8 cellular contexts compared by ENCODE assay signal in the genomic region with DNA sequence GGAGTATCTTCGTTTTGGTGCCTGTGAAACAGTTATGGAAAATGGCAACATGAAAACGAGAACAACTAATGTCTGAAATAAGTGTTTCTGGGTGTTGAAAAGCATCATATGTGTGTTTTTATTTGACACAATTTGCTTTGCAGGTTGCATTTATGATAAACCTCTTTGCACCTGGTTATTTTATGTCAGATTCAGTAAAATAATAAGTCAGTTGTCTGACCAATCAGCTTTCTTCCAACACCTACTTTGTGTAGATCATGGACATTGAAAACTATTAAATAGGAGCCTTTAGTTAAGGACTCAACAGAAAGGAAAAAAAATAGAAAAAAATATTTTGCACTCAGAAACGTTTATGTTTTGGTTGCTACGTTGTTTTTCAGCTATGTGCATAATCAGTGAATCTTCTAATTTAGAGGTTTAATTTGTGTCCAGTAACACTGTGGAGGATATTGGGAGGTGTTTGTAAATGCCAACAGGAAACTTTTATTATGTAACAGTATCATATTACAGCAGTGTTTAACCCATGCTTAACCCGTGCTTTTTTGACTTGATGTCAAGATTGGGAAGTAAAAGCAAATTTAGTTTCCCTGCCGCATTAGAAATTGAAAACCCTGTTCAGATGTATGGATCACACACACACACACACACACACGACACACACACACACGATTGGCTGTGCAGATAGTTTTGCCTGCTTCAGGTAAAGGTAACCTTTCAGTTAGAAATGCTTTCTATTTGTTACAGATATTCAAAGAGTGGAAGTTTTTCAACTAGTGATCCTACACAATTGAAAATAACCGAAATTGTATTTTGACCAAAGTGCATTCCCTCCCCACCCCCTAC. TPM values are rescaled to one million over a fixed set of nuclear protein-coding genes. Genes with fewer than 3 reads are reported as not detected.
A peak's percentile ranks its signal among the peaks of the same experiment; 100 is the strongest.
DNase-seq lines count a peak whose midpoint lies in the region; FAIRE-seq and TF ChIP-seq lines count a peak whose summit lies in the region.

No MANE protein-coding gene starts in this region.

- POLR2A ChIA-PET in activated CD4-positive, alpha-beta memory T cell treated with anti-CD3 and anti-CD28 coated beads, Interleukin-2, amount 10 ng/mL, durations not matched to agents 7 days and 5 days (lab: Charles Lee): no interaction called here
- POLR2A ChIA-PET in activated CD4-positive, alpha-beta memory T cell treated with anti-CD3 and anti-CD28 coated beads for 36 hours (lab: Charles Lee): no interaction called here

- H3K4me3 ChIP-seq in SJCRH30 (peak overlapping the region; percentile 80), fibroblast of the aortic adventitia (ENCODE audit: low read depth, low read length) (peak overlapping the region; percentile 86), subcutaneous abdominal adipose tissue (ENCODE audit: low read depth in 1 of 5, low read length in 5 of 5) (peak overlapping the region in 4 of 5 donors; percentile 31 to 93 (median 88))

- peak overlapping the region; percentile 26 for H3K4me3 Mint-ChIP-seq in activated CD4-positive, alpha-beta memory T cell treated with anti-CD3 and anti-CD28 coated beads, Interleukin-2, amount 10 ng/mL, durations not matched to agents 7 days and 5 days
- no peak overlapping the region for H3K4me3 Mint-ChIP-seq in activated CD4-positive, alpha-beta memory T cell treated with anti-CD3 and anti-CD28 coated beads for 36 hours

- no peak overlapping the region for H3K27ac Mint-ChIP-seq in activated CD4-positive, alpha-beta memory T cell treated with anti-CD3 and anti-CD28 coated beads, Interleukin-2, amount 10 ng/mL, durations not matched to agents 7 days and 5 days
- H3K27ac Mint-ChIP-seq in activated CD4-positive, alpha-beta memory T cell treated with anti-CD3 and anti-CD28 coated beads for 36 hours: no peak overlapping the region

- no peaks in the 10 kb centered on the region for H3K27me3 ChIP-seq in SJCRH30
- no peaks in the 10 kb centered on the region for H3K27me3 ChIP-seq in subcutaneous abdominal adipose tissue (ENCODE audit: control insufficient read depth in 5 of 5, insufficient read depth in 4 of 5, low read length in 5 of 5)

- intact Hi-C loops in activated CD4-positive, alpha-beta memory T cell treated with anti-CD3 and anti-CD28 coated beads for 36 hours (cut with micrococcal nuclease): loop anchor here (5.0 to 10.0 kb wide), 4 partner anchors 293 to 975 kb away; a partner anchor contains a TSS

- CTCF ChIA-PET in activated CD4-positive, alpha-beta memory T cell treated with anti-CD3 and anti-CD28 coated beads, Interleukin-2, amount 10 ng/mL, durations not matched to agents 7 days and 5 days (lab: Charles Lee): no interaction called here
- CTCF ChIA-PET in activated CD4-positive, alpha-beta memory T cell treated with anti-CD3 and anti-CD28 coated beads for 36 hours (lab: Charles Lee): interaction anchor here (0.7 to 3.9 kb wide), 2 partner anchors 7 to 962 kb away, joined by 3 to 19 read pairs; no protein-coding TSS in a partner anchor

- H3K4me1 ChIP-seq in SJCRH30 (peaks cover 13% of the 10 kb centered on the region), subcutaneous abdominal adipose tissue (ENCODE audit: control insufficient read depth in 5 of 5, insufficient read depth in 5 of 5, low read length in 5 of 5) (peaks cover 2 to 44% (median 23%) of the 10 kb centered on the region in 5 donors)

- peak overlapping the region in 1 of 5 donors; percentile 83 for H3K9ac ChIP-seq in subcutaneous abdominal adipose tissue (ENCODE audit: low read length in 5 of 5)

- H3K9me3 Mint-ChIP-seq in activated CD4-positive, alpha-beta memory T cell treated with anti-CD3 and anti-CD28 coated beads, Interleukin-2, amount 10 ng/mL, durations not matched to agents 7 days and 5 days: no peaks in the 10 kb centered on the region
- no peaks in the 10 kb centered on the region for H3K9me3 Mint-ChIP-seq in activated CD4-positive, alpha-beta memory T cell treated with anti-CD3 and anti-CD28 coated beads for 36 hours

- H3K27ac ChIP-seq in SJCRH30: peak overlapping the region; percentile 85; the same call in 1 of the 2 replicates
- peak overlapping the region; percentile 82 for H3K27ac ChIP-seq in subcutaneous abdominal adipose tissue (ENCODE audit: low read depth, low read length)

- DNase-seq in activated CD4-positive, alpha-beta memory T cell treated with anti-CD3 and anti-CD28 coated beads, Interleukin-2, amount 10 ng/mL, durations not matched to agents 7 days and 5 days: no peak
- no peak for DNase-seq in activated CD4-positive, alpha-beta memory T cell treated with anti-CD3 and anti-CD28 coated beads for 36 hours
- DNase-seq in SJCRH30 (peak in 1 of 2 experiments; percentile 23), fibroblast of the aortic adventitia (ENCODE audit: low read depth) (peak; percentile 25), NCI-H1694 treated with DMSO at 0.1 percent for 48 hours (lab: John Stamatoyannopoulos, UW) (no peak), D721Med (ENCODE audit: insufficient read length, low spot score) (no peak)
- no peak for DNase-seq in stimulated activated naive CD4-positive, alpha-beta T cell treated with Interleukin-2 at 50 U/mL for 16 hours (lab: John Stamatoyannopoulos, UW)

- peaks cover 11% of the 10 kb centered on the region for H3K27me3 Mint-ChIP-seq in activated CD4-positive, alpha-beta memory T cell treated with anti-CD3 and anti-CD28 coated beads, Interleukin-2, amount 10 ng/mL, durations not matched to agents 7 days and 5 days
- H3K27me3 Mint-ChIP-seq in activated CD4-positive, alpha-beta memory T cell treated with anti-CD3 and anti-CD28 coated beads for 36 hours: no peaks in the 10 kb centered on the region

- FAIRE-seq in D721Med (lab: Jason Lieb, UNC): no peak

- peaks cover 32% of the 10 kb centered on the region for H3K4me1 Mint-ChIP-seq in activated CD4-positive, alpha-beta memory T cell treated with anti-CD3 and anti-CD28 coated beads, Interleukin-2, amount 10 ng/mL, durations not matched to agents 7 days and 5 days
- H3K4me1 Mint-ChIP-seq in activated CD4-positive, alpha-beta memory T cell treated with anti-CD3 and anti-CD28 coated beads for 36 hours (ENCODE audit: low read depth): peaks cover 34% of the 10 kb centered on the region

- peaks cover 3% of the 10 kb centered on the region for H3K36me3 Mint-ChIP-seq in activated CD4-positive, alpha-beta memory T cell treated with anti-CD3 and anti-CD28 coated beads, Interleukin-2, amount 10 ng/mL, durations not matched to agents 7 days and 5 days (ENCODE audit: low read depth)
- H3K36me3 Mint-ChIP-seq in activated CD4-positive, alpha-beta memory T cell treated with anti-CD3 and anti-CD28 coated beads for 36 hours: no peaks in the 10 kb centered on the region

- H3K36me3 ChIP-seq in SJCRH30 (peaks cover 4% of the 10 kb centered on the region; the same call in 1 of the 2 replicates), subcutaneous abdominal adipose tissue (ENCODE audit: control insufficient read depth in 5 of 5, insufficient read depth in 5 of 5, low read length in 5 of 5) (no peaks in the 10 kb centered on the region)

- TF ChIP-seq CTCF in fibroblast of the aortic adventitia (IDR thresholded peaks at IDR 0.05; ENCODE audit: insufficient read depth, low read length) (no peak), D721Med (IDR thresholded peaks at IDR 0.05; ENCODE audit: insufficient read depth, missing control alignments) (no peak)

- H3K9me3 ChIP-seq in SJCRH30 (replicated peaks): no peaks in the 10 kb centered on the region
- no peaks in the 10 kb centered on the region for H3K9me3 ChIP-seq in subcutaneous abdominal adipose tissue (ENCODE audit: control insufficient read depth in 5 of 5, low read length in 5 of 5)

RNA-seq across cellular contexts. Expression of a gene that starts 2.6 kb away (rescaled TPM):
- total RNA-seq in activated CD4-positive, alpha-beta memory T cell treated with anti-CD3 and anti-CD28 coated beads, Interleukin-2, amount 10 ng/mL, durations not matched to agents 7 days and 5 days: 10 to 100 TPM; 33.8 to 34.1 TPM
- 10 to 100 TPM; 41.4 to 43.1 TPM for total RNA-seq in activated CD4-positive, alpha-beta memory T cell treated with anti-CD3 and anti-CD28 coated beads for 36 hours
- total RNA-seq in SJCRH30 (2014; rRNA removed; shearing (Covaris generic)): 58.1 and 62.8 TPM in 2 replicates
- 33.3 and 38.0 TPM in 2 replicates for total RNA-seq in fibroblast of the aortic adventitia (ENCODE audit: low replicate concordance)

RNA-seq across cellular contexts. Expression of a gene that starts 2.8 kb away (rescaled TPM):
- not detected for total RNA-seq in activated CD4-positive, alpha-beta memory T cell treated with anti-CD3 and anti-CD28 coated beads, Interleukin-2, amount 10 ng/mL, durations not matched to agents 7 days and 5 days
- under 1 TPM in 1 of 2 experiments, not detected in 1; 0.29 TPM for total RNA-seq in activated CD4-positive, alpha-beta memory T cell treated with anti-CD3 and anti-CD28 coated beads for 36 hours
- total RNA-seq in SJCRH30 (2014; rRNA removed; shearing (Covaris generic)): 0.49 and 0.53 TPM in 2 replicates
- total RNA-seq in fibroblast of the aortic adventitia (ENCODE audit: low replicate concordance): 0.72 and 9.1 TPM in 2 replicates
